In the genomic region with DNA sequence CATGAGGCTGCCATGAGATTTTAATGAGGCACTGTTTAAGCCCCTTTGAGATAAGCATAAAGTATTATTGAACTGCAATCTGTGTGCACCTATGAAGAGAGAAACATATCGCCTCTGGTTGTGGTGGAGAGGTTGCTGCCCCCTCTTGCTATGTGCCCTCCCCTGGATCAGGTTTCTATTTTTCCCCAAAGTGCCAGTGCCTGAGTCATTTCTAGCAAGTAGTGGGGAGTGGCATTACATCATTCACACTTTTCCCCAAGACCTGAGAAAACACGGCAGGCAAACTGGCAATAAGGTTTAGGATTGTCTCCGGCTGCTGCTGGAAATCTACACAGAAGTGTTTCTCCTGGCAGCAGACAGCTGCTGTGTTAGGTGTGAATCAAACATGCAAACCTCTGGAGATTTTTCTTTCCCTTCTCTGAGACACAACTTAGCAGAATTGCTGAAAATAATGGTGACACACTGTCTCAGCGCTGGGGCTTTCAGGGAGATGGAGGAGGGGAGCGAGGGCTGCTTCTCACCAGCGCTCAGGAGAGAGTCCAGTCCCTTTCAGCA, we compare ENCODE assay signal across 8 cellular contexts. TPM values are rescaled to one million over a fixed set of nuclear protein-coding genes. Genes with fewer than 3 reads are reported as not detected.
DNase-seq lines count a peak whose midpoint lies in the region; ATAC-seq and TF ChIP-seq lines count a peak whose summit lies in the region.

No MANE protein-coding gene starts in this region.

- 10 to 23% methylated on average over 2 to 3 of the region's 6 CpGs for WGBS in mesodermal cell (ENCODE audit: insufficient coverage in 2 of 2), 2 experiments

- H3K36me3 ChIP-seq in DOHH2 (ENCODE audit: control insufficient read depth, low read length) (no peaks in the 10 kb centered on the region), Karpas-422 (ENCODE audit: insufficient read depth, low read length) (no peaks in the 10 kb centered on the region), ascending aorta (no peaks in the 10 kb centered on the region), mesodermal cell (ENCODE audit: control insufficient read depth, insufficient read depth, low read length) (no peaks in the 10 kb centered on the region), MM.1S (replicated peaks; ENCODE audit: insufficient read depth, low read length) (no peaks in the 10 kb centered on the region)

- H3K27ac ChIP-seq in DOHH2 (ENCODE audit: low read depth, low read length) (peak overlapping the region; percentile 7; the same call in 1 of the 2 replicates), Karpas-422 (ENCODE audit: low read length) (peak overlapping the region; percentile 76; the same call in 1 of the 2 replicates), ascending aorta (peak overlapping the region; percentile 93 to 96), mesodermal cell (ENCODE audit: low read depth, low read length, severe bottlenecking) (peak overlapping the region; percentile 47), MM.1S (ENCODE audit: low read length) (no peak overlapping the region)

- H3K9me2 ChIP-seq in DOHH2 (replicated peaks; ENCODE audit: control insufficient read depth, low read length): no peaks in the 10 kb centered on the region
- no peaks in the 10 kb centered on the region for H3K9me2 ChIP-seq in Karpas-422 (replicated peaks; ENCODE audit: insufficient read depth, low read length)
- H3K9me2 ChIP-seq in MM.1S (replicated peaks; ENCODE audit: insufficient read depth, low read length): no peaks in the 10 kb centered on the region

- ATAC-seq in WTC11: no peak

- TF ChIP-seq CTCF in DOHH2 (IDR thresholded peaks at IDR 0.05; ENCODE audit: low read depth, low read length, poor library complexity, severe bottlenecking) (no peak), ascending aorta (IDR thresholded peaks at IDR 0.05) (no peak), WTC11 (IDR thresholded peaks at IDR 0.05) (no peak), MM.1S (IDR thresholded peaks at IDR 0.05; ENCODE audit: low read length) (no peak)

- no peaks in the 10 kb centered on the region; the same call in 1 of the 2 replicates for H3K9me3 ChIP-seq in DOHH2 (ENCODE audit: control insufficient read depth, insufficient read depth, low read length)
- H3K9me3 ChIP-seq in Karpas-422 (ENCODE audit: low read length): no peaks in the 10 kb centered on the region
- no peaks in the 10 kb centered on the region for H3K9me3 ChIP-seq in ascending aorta
- H3K9me3 ChIP-seq in mesodermal cell (ENCODE audit: control insufficient read depth, low read length): no peaks in the 10 kb centered on the region
- no peaks in the 10 kb centered on the region for H3K9me3 ChIP-seq in MM.1S (replicated peaks; ENCODE audit: insufficient read depth, low read length)

- H3K9ac ChIP-seq in Karpas-422 (ENCODE audit: low read length): peak overlapping the region; percentile 15; the same call in 1 of the 2 replicates
- H3K9ac ChIP-seq in MM.1S (ENCODE audit: low read length): no peak overlapping the region

- H3K79me2 ChIP-seq in DOHH2 (ENCODE audit: control insufficient read depth, low read length): no peaks in the 10 kb centered on the region
- no peaks in the 10 kb centered on the region for H3K79me2 ChIP-seq in Karpas-422 (ENCODE audit: low read length)
- no peaks in the 10 kb centered on the region for H3K79me2 ChIP-seq in MM.1S (ENCODE audit: low read length)

- POLR2A ChIA-PET in WTC11 (lab: Charles Lee): no interaction called here

- H3K4me3 ChIP-seq in DOHH2 (ENCODE audit: low read length): peak overlapping the region; percentile 23
- H3K4me3 ChIP-seq in Karpas-422 (ENCODE audit: low read length): no peak overlapping the region; the same call in 1 of the 2 replicates
- no peak overlapping the region for H3K4me3 ChIP-seq in ascending aorta
- H3K4me3 ChIP-seq in mesodermal cell (ENCODE audit: extremely low read depth, insufficient read depth, low read length, poor library complexity, severe bottlenecking): no peak overlapping the region
- H3K4me3 ChIP-seq in MM.1S (ENCODE audit: low read length): no peak overlapping the region

- H2AFZ ChIP-seq in Karpas-422 (ENCODE audit: low read length): no peak overlapping the region
- no peak overlapping the region for H2AFZ ChIP-seq in MM.1S (ENCODE audit: low read length)

- no peaks in the 10 kb centered on the region for H4K20me1 ChIP-seq in DOHH2 (ENCODE audit: control insufficient read depth, insufficient read depth, low read depth, low read length)
- no peaks in the 10 kb centered on the region for H4K20me1 ChIP-seq in Karpas-422 (ENCODE audit: insufficient read depth, low read depth, low read length)
- H4K20me1 ChIP-seq in MM.1S (ENCODE audit: insufficient read depth, low read length): no peaks in the 10 kb centered on the region

- H3K27me3 ChIP-seq in DOHH2 (ENCODE audit: control insufficient read depth, low read length) (0 out of 2 replicates have a peak, but pooled peaks cover 5% of the 10 kb centered on the region), Karpas-422 (ENCODE audit: low read length) (no peaks in the 10 kb centered on the region), ascending aorta (no peaks in the 10 kb centered on the region), MM.1S (replicated peaks; ENCODE audit: insufficient read depth, low read length) (peaks cover 19% of the 10 kb centered on the region)

- peaks cover 58% of the 10 kb centered on the region for H3K4me1 Mint-ChIP-seq in WTC11

- H3K27ac Mint-ChIP-seq in WTC11: no peak overlapping the region

- peaks cover 45% of the 10 kb centered on the region for H3K27me3 Mint-ChIP-seq in WTC11 (ENCODE audit: low read depth)

- H3K4me1 ChIP-seq in DOHH2 (ENCODE audit: control insufficient read depth, low read length) (peaks cover 84% of the 10 kb centered on the region), Karpas-422 (ENCODE audit: low read length) (peaks cover 55% of the 10 kb centered on the region), ascending aorta (peaks cover 23 to 39% of the 10 kb centered on the region in 2 donors), mesodermal cell (ENCODE audit: control insufficient read depth, insufficient read depth, low read length, poor library complexity, severe bottlenecking) (peaks cover 31% of the 10 kb centered on the region), MM.1S (ENCODE audit: low read length) (peaks cover 20% of the 10 kb centered on the region)

- H3K4me3 Mint-ChIP-seq in WTC11: no peak overlapping the region

- DNase-seq in Karpas-422 (no peak), ascending aorta (ENCODE audit: low spot score in 2 of 2) (peak; percentile 41 to 77), WTC11 (ENCODE audit: low spot score) (no peak), amniotic stem cell (lab: John Stamatoyannopoulos, UW) (no peak), RPMI8226 (no peak), MM.1S (no peak)

- peaks cover 25% of the 10 kb centered on the region for H3F3A ChIP-seq in DOHH2 (ENCODE audit: control insufficient read depth, insufficient read depth)
- peaks cover 22% of the 10 kb centered on the region for H3F3A ChIP-seq in MM.1S (ENCODE audit: insufficient read depth, low read length)

- CTCF ChIA-PET in WTC11 (lab: Charles Lee): interaction anchor here (0.8 to 6.3 kb wide), 3 partner anchors 83 to 165 kb away, joined by 3 to 84 read pairs (median 11); no protein-coding TSS in a partner anchor

- peaks cover 9% of the 10 kb centered on the region for H3K9me3 Mint-ChIP-seq in WTC11

- intact Hi-C loops in ascending aorta (cut with DNase I): loop anchor here (2.0 to 10.0 kb wide), 4 partner anchors 57 to 1017 kb away; a partner anchor contains a TSS

- no peaks in the 10 kb centered on the region for H3K36me3 Mint-ChIP-seq in WTC11

- H3K4me2 ChIP-seq in DOHH2 (ENCODE audit: low read length) (peak overlapping the region; percentile 96), Karpas-422 (ENCODE audit: low read depth, low read length, poor library complexity, severe bottlenecking) (peak overlapping the region; percentile 98), MM.1S (ENCODE audit: low read depth, low read length) (no peak overlapping the region)

TF ChIP-seq in WTC11, 78 proteins besides CTCF, POLR2A, EP300 and RAD21 (continues in another document):
- TF ChIP-seq, protein P1, sequence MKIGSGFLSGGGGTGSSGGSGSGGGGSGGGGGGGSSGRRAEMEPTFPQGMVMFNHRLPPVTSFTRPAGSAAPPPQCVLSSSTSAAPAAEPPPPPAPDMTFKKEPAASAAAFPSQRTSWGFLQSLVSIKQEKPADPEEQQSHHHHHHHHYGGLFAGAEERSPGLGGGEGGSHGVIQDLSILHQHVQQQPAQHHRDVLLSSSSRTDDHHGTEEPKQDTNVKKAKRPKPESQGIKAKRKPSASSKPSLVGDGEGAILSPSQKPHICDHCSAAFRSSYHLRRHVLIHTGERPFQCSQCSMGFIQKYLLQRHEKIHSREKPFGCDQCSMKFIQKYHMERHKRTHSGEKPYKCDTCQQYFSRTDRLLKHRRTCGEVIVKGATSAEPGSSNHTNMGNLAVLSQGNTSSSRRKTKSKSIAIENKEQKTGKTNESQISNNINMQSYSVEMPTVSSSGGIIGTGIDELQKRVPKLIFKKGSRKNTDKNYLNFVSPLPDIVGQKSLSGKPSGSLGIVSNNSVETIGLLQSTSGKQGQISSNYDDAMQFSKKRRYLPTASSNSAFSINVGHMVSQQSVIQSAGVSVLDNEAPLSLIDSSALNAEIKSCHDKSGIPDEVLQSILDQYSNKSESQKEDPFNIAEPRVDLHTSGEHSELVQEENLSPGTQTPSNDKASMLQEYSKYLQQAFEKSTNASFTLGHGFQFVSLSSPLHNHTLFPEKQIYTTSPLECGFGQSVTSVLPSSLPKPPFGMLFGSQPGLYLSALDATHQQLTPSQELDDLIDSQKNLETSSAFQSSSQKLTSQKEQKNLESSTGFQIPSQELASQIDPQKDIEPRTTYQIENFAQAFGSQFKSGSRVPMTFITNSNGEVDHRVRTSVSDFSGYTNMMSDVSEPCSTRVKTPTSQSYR (CRISPR knock-in tag; IDR thresholded peaks at IDR 0.05): no peak
- no peak for TF ChIP-seq ZNF423 (CRISPR knock-in tag; IDR thresholded peaks at IDR 0.05)

RNA-seq across cellular contexts. Expression of a gene that starts 13.6 kb away (rescaled TPM):
- total RNA-seq in Karpas-422 (2014; rRNA removed; shearing (Covaris generic); ENCODE audit: low replicate concordance): 19.0 and 27.7 TPM in 2 replicates
- total RNA-seq in ascending aorta (8.1 TPM), WTC11 (2021) (9.9 to 17.8 TPM (median 10.2 TPM) in 3 replicates)
- 7.3 TPM for polyA plus RNA-seq in mesodermal cell (2013, experiment 1 of 2)
- polyA plus RNA-seq in mesodermal cell (2013, experiment 2 of 2): 6.6 TPM

RNA-seq across cellular contexts. Expression of a gene that starts 28.8 kb away (rescaled TPM):
- 11.8 and 17.3 TPM in 2 replicates for total RNA-seq in Karpas-422 (2014; rRNA removed; shearing (Covaris generic); ENCODE audit: low replicate concordance)
- total RNA-seq in ascending aorta: 0.43 TPM
- polyA plus RNA-seq in mesodermal cell (2013, experiment 1 of 2): 2.1 TPM
- 2.5 TPM for polyA plus RNA-seq in mesodermal cell (2013, experiment 2 of 2)
- 0.64 to 0.87 TPM (median 0.77 TPM) in 3 replicates for total RNA-seq in WTC11 (2021)

Comparison
In these comparisons a context has a peak if more than half of its experiments do, and no peak if none do; other contexts are left out.
1. DNase-seq: peak in ascending aorta (2 of 2); none in Karpas-422 (single experiment), WTC11 (single experiment), amniotic stem cell (single experiment), RPMI8226 (single experiment) and MM.1S (single experiment).